Comparison of ENCODE assay signal across 14 cellular contexts in the genomic region with DNA sequence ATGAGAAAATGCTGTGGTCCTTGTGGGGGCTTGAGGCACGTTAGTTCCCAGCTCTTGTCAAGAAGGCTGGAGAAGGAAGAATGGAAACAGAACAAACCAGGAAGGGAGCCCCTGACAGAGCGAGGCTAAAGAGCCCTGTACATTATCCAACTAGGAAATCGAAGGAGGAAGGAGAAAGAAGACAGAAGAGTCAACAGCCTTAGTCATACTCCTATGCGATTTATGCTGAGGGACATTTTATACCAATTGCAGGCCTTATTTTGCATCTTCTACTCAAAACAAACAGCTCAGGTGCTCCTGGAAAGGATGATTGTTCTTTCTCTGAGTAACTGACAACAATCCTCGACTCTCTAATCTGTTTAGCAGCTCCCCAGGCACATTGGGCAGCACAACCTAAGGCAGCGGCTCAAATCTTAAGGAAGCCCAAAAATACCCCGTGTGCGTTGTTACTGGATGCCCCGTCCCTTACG. TPM values are rescaled to one million over a fixed set of nuclear protein-coding genes. Genes with fewer than 3 reads are reported as not detected.
DNase-seq lines count a peak whose midpoint lies in the region; ATAC-seq lines count a peak whose summit lies in the region.
"Not testable (repeated sequence)": the region's sequence is repeated elsewhere in the genome, so short reads cannot be mapped to it uniquely, and the experiment has no call there.
"Had no signal": no experiment of that assay in that cellular context is flagged by ENCODE, and none has a peak within 500 bp of the region (broad histone marks: within the 10 kb centered on the region; RNA-seq: fewer than 3 reads in every experiment).

No MANE protein-coding gene starts in this region.

- not testable (repeated sequence) for H3K36me3 ChIP-seq in CD8-positive, alpha-beta memory T cell (ENCODE audit: insufficient read depth, low read length)

- H3K4me3 Mint-ChIP-seq in CD8-positive, alpha-beta memory T cell: peak overlapping the region; percentile 82 to 90 (median 85)
- peak overlapping the region; percentile 88 for H3K4me3 Mint-ChIP-seq in T-helper 17 cell
- H3K4me3 Mint-ChIP-seq in memory B cell: peak overlapping the region; percentile 84

- not testable (repeated sequence) for H3K36me3 Mint-ChIP-seq in CD8-positive, alpha-beta memory T cell; T-helper 17 cell (ENCODE audit: low read depth); activated naive CD4-positive, alpha-beta T cell treated with anti-CD3 and anti-CD28 coated beads, Interleukin-2, amount 50 U/mL, for 72 hours; memory B cell

- not testable (repeated sequence) for H3K4me1 ChIP-seq in CD8-positive, alpha-beta memory T cell (ENCODE audit: insufficient read depth, low read length)

- ATAC-seq in GM19023 (IDR thresholded peaks at IDR 0.05; ENCODE audit: unreplicated experiment): peak; percentile 10
- ATAC-seq in GM21447 (IDR thresholded peaks at IDR 0.05; ENCODE audit: unreplicated experiment): peak; percentile 4
- ATAC-seq in HG02870 (IDR thresholded peaks at IDR 0.05; ENCODE audit: unreplicated experiment): peak; percentile 26
- ATAC-seq in HG03432 (IDR thresholded peaks at IDR 0.05; ENCODE audit: unreplicated experiment): peak; percentile 15
- ATAC-seq in T-helper 17 cell; memory B cell (ENCODE audit: low read depth): not testable (repeated sequence)
- peak in 1 of 2 donors; percentile 50 for ATAC-seq in activated naive CD4-positive, alpha-beta T cell treated with anti-CD3 and anti-CD28 coated beads, Interleukin-2, amount 50 U/mL, for 72 hours

- not testable (repeated sequence) for H3K4me3 ChIP-seq in CD8-positive, alpha-beta memory T cell (ENCODE audit: low read length)

- H3K4me1 Mint-ChIP-seq in CD8-positive, alpha-beta memory T cell: peaks cover 15 to 25% (median 17%) of the 10 kb centered on the region in 3 donors
- H3K4me1 Mint-ChIP-seq in T-helper 17 cell: peaks cover 13% of the 10 kb centered on the region
- H3K4me1 Mint-ChIP-seq in memory B cell: peaks cover 14% of the 10 kb centered on the region

- not testable (repeated sequence) for H3K27me3 ChIP-seq in CD8-positive, alpha-beta memory T cell (ENCODE audit: insufficient read depth, low read length, poor library complexity, severe bottlenecking)

- H3K9me3 ChIP-seq in CD8-positive, alpha-beta memory T cell (ENCODE audit: low read length); T-helper 17 cell (ENCODE audit: control insufficient read depth, low read length, poor library complexity, severe bottlenecking): not testable (repeated sequence)

- POLR2A ChIA-PET in CD8-positive, alpha-beta memory T cell (lab: Charles Lee): not testable (repeated sequence)

- DNase-seq in CD8-positive, alpha-beta memory T cell; T-helper 17 cell; activated naive CD4-positive, alpha-beta T cell treated with anti-CD3 and anti-CD28 coated beads, Interleukin-2, amount 50 U/mL, for 72 hours (ENCODE audit: low spot score in 2 of 2); memory B cell (ENCODE audit: low spot score in 2 of 2): not testable (repeated sequence)

- not testable (repeated sequence) for H3K27me3 Mint-ChIP-seq in CD8-positive, alpha-beta memory T cell; T-helper 17 cell; memory B cell

- not testable (repeated sequence) for H3K9me3 Mint-ChIP-seq in CD8-positive, alpha-beta memory T cell; activated naive CD4-positive, alpha-beta T cell treated with anti-CD3 and anti-CD28 coated beads, Interleukin-2, amount 50 U/mL, for 72 hours; memory B cell

- CTCF ChIA-PET in CD8-positive, alpha-beta memory T cell (lab: Charles Lee): not testable (repeated sequence)

- H3K27ac ChIP-seq in CD8-positive, alpha-beta memory T cell (ENCODE audit: low read depth, low read length): not testable (repeated sequence)

- H3K27ac Mint-ChIP-seq in CD8-positive, alpha-beta memory T cell: peak overlapping the region; percentile 72 to 99 (median 94)
- H3K27ac Mint-ChIP-seq in T-helper 17 cell: peak overlapping the region; percentile 91
- H3K27ac Mint-ChIP-seq in activated naive CD4-positive, alpha-beta T cell treated with anti-CD3 and anti-CD28 coated beads, Interleukin-2, amount 50 U/mL, for 72 hours: peak overlapping the region; percentile 84 to 93
- H3K27ac Mint-ChIP-seq in memory B cell: peak overlapping the region; percentile 79

RNA-seq across cellular contexts. Expression of a gene that starts 1.3 kb away (rescaled TPM):
- total RNA-seq in CD8-positive, alpha-beta memory T cell: not detected
- not detected for polyA plus RNA-seq in CD8-positive, alpha-beta memory T cell
- not detected for total RNA-seq in T-helper 17 cell
- total RNA-seq in activated naive CD4-positive, alpha-beta T cell treated with anti-CD3 and anti-CD28 coated beads, Interleukin-2, amount 50 U/mL, for 72 hours: not detected
- total RNA-seq: cardiac muscle cell, neural crest cell, skeletal muscle tissue, urinary bladder had no signal

RNA-seq across cellular contexts. Expression of a gene that starts 10.6 kb away (rescaled TPM):
- not detected for total RNA-seq in CD8-positive, alpha-beta memory T cell
- polyA plus RNA-seq in CD8-positive, alpha-beta memory T cell: not detected
- not detected for total RNA-seq in T-helper 17 cell
- total RNA-seq in activated naive CD4-positive, alpha-beta T cell treated with anti-CD3 and anti-CD28 coated beads, Interleukin-2, amount 50 U/mL, for 72 hours: not detected
- total RNA-seq: cardiac muscle cell, M059J, neural crest cell, prostate gland, skeletal muscle tissue, urinary bladder had no signal

RNA-seq across cellular contexts. Expression of a gene that starts 18.9 kb away (rescaled TPM):
- not detected for total RNA-seq in CD8-positive, alpha-beta memory T cell
- polyA plus RNA-seq in CD8-positive, alpha-beta memory T cell: not detected
- total RNA-seq in T-helper 17 cell: not detected
- not detected for total RNA-seq in activated naive CD4-positive, alpha-beta T cell treated with anti-CD3 and anti-CD28 coated beads, Interleukin-2, amount 50 U/mL, for 72 hours
- total RNA-seq: cardiac muscle cell, neural crest cell, skeletal muscle tissue, urinary bladder had no signal
